11 cellular contexts compared by ENCODE assay signal in the genomic region with DNA sequence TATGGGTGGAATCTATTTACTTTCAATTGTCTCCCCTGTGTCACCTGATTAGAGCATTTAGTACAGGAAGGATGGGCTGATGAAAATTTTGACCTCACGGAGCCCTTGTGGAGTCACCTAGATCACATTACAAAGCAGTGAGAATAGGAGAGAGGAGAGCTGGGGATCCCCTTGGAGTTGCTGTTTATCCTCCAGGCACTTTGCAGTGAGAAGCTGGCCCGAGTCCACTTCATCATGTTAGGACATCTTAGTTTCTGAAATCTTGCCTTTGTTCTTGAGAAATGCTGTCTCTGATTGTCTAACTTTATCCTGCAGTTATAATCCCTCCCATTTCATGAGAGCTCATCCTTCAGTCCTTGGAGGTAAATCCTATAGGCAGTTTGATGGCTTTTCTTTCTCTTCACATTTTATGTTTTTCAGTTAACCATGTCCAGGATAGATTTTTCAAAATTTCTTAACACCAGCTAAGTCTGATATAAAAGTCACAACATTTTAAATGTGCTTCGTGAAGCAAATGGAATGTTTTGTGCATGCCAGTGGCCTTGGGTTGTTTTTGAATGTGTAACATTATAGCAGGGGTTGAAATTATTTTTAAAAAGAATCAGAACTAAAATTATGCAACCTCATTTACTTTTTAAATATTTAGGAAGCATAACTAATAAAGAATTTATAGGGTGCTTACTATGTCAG.
DNase-seq lines count a peak whose midpoint lies in the region; ATAC-seq, FAIRE-seq and TF ChIP-seq lines count a peak whose summit lies in the region.
"Had no signal": no experiment of that assay in that cellular context is flagged by ENCODE, and none has a peak within 500 bp of the region (broad histone marks: within the 10 kb centered on the region; RNA-seq: fewer than 3 reads in every experiment).

No MANE protein-coding gene starts in this region.

- peak; percentile 79 for FAIRE-seq in bronchial epithelial cell (lab: Jason Lieb, UNC)

- no peaks in the 10 kb centered on the region for H3K27me3 ChIP-seq in BJ (ENCODE audit: control insufficient read depth, insufficient read depth, low read length)
- no peaks in the 10 kb centered on the region for H3K27me3 ChIP-seq in MG63
- H3K27me3 ChIP-seq in bronchial epithelial cell (ENCODE audit: control insufficient read depth, insufficient read depth, low read length) = no peaks in the 10 kb centered on the region
- H3K27me3 ChIP-seq in transverse colon = no peaks in the 10 kb centered on the region
- H3K27me3 ChIP-seq in heart left ventricle = no peaks in the 10 kb centered on the region

- no peak for TF ChIP-seq CTCF in BJ (IDR thresholded peaks at IDR 0.05; ENCODE audit: insufficient read depth, low read depth, low read length)
- TF ChIP-seq CTCF in bronchial epithelial cell (IDR thresholded peaks at IDR 0.05; ENCODE audit: insufficient read depth, low read length, severe bottlenecking) = no peak
- no peak for TF ChIP-seq CTCF in transverse colon (IDR thresholded peaks at IDR 0.05)
- no peak for TF ChIP-seq CTCF in heart left ventricle (IDR thresholded peaks at IDR 0.05)

- H3K9me3 ChIP-seq in MG63 = no peaks in the 10 kb centered on the region
- H3K9me3 ChIP-seq in transverse colon = no peaks in the 10 kb centered on the region
- no peaks in the 10 kb centered on the region for H3K9me3 ChIP-seq in heart left ventricle

- DNase-seq in BJ (ENCODE audit: low read depth) (peak; percentile 86), MG63 (peak; percentile 42), bronchial epithelial cell (ENCODE audit: low read depth) (peak; percentile 95), myocyte (ENCODE audit: low read depth) (peak; percentile 70), transverse colon (no peak), SKM-1 (lab: John Stamatoyannopoulos, UW; ENCODE audit: unreplicated experiment) (no peak), NCI-H2227 treated with DMSO at 0.1 percent for 48 hours (lab: John Stamatoyannopoulos, UW) (no peak), heart left ventricle (no peak)
- DNase-seq: activated CD4-positive, alpha-beta T cell treated with anti-CD3 and anti-CD28 coated beads, Interleukin-2, amount 10 ng/mL, durations not matched to agents 7 days and 5 days; KG1; RPMI8226 had no signal

- ATAC-seq in heart left ventricle = no peak

- H3K27ac ChIP-seq in transverse colon (no peak overlapping the region), heart left ventricle (no peak overlapping the region)

- POLR2A ChIA-PET in BJ (lab: Charles Lee) = interaction anchor here (1.3 kb wide), 1 partner anchor 9 kb away, joined by 3 read pairs; no protein-coding TSS in a partner anchor

- CTCF ChIA-PET in BJ (lab: Yijun Ruan, JAX) = interaction anchor here (0.6 to 2.2 kb wide), 7 partner anchors 12 to 815 kb away, joined by 3 to 6 read pairs (median 3); no protein-coding TSS in a partner anchor

- peaks cover 0 to 16% (median 6%) of the 10 kb centered on the region in 4 donors for H3K4me1 ChIP-seq in transverse colon
- peaks cover 0 to 4% (median 0%) of the 10 kb centered on the region in 12 donors for H3K4me1 ChIP-seq in heart left ventricle

- 67 to 72% methylated on average over 3 of the region's 3 CpGs for WGBS in transverse colon (ENCODE audit: low coverage in 1 of 2), 2 donors
- WGBS in heart left ventricle, 4 donors = 52 to 68% (median 61%) methylated on average over 3 of the region's 3 CpGs

- intact Hi-C loops in transverse colon (cut with DNase I; ENCODE audit: low total_unique reads) (no loop called here), heart left ventricle (cut with DNase I) (no loop called here)

- H3K36me3 ChIP-seq in BJ (ENCODE audit: control insufficient read depth, insufficient read depth, low read length) (no peaks in the 10 kb centered on the region), MG63 (peaks cover 5% of the 10 kb centered on the region; the same call in 1 of the 2 replicates), bronchial epithelial cell (ENCODE audit: control insufficient read depth, insufficient read depth, low read length) (no peaks in the 10 kb centered on the region), transverse colon (no peaks in the 10 kb centered on the region), heart left ventricle (no peaks in the 10 kb centered on the region)

- TF ChIP-seq POLR2A in transverse colon (IDR thresholded peaks at IDR 0.05) (no peak), heart left ventricle (IDR thresholded peaks at IDR 0.05) (no peak)

- TF ChIP-seq EP300 in transverse colon (IDR thresholded peaks at IDR 0.05; ENCODE audit: low read depth) = no peak

- H3K4me3 ChIP-seq in BJ (ENCODE audit: low read depth, low read length) = no peak overlapping the region
- no peak overlapping the region for H3K4me3 ChIP-seq in MG63
- no peak overlapping the region for H3K4me3 ChIP-seq in bronchial epithelial cell (ENCODE audit: low read depth, low read length)
- H3K4me3 ChIP-seq in transverse colon = no peak overlapping the region
- no peak overlapping the region for H3K4me3 ChIP-seq in heart left ventricle

- in situ Hi-C loops in transverse colon (cut with MboI; ENCODE audit: low pct_ligation_motif_present in 1 of 4, low pct_unique_long_range_greater_than_20kb in 1 of 4, low sequenced_read_pairs in 3 of 4) = no loop called here

Comparison
In these comparisons a context has a peak if more than half of its experiments do, and no peak if none do; other contexts are left out.
1. DNase-seq: peak in BJ (single experiment), MG63 (single experiment), bronchial epithelial cell (single experiment) and myocyte (single experiment); none in transverse colon (single experiment), SKM-1 (single experiment), NCI-H2227 treated with DMSO at 0.1 percent for 48 hours (single experiment) and heart left ventricle (0 of 5).